In the genomic region with DNA sequence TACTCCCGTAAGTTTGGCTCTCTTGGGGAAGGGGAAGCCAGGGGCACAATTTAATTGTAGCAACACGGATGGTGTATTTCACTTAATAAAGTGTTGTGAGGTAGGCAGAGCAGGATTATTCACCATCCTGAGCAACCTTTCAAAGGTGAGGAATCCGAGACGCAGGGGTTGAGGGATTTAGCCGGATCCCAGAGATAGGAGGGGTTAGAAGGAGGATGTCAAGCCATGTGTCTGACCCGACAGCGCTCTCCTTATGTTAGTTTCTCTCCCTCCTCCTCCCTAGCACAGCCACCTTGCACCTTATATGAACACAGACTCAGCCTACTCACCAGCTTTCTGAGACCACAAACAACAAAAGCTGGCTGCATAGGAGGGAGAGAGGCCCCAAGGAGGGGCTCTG, we compare ENCODE assay signal across 24 cellular contexts. TPM values are rescaled to one million over a fixed set of nuclear protein-coding genes. Genes with fewer than 3 reads are reported as not detected.
A peak's percentile ranks its signal among the peaks of the same experiment; 100 is the strongest.
DNase-seq lines count a peak whose midpoint lies in the region; ATAC-seq and TF ChIP-seq lines count a peak whose summit lies in the region.
"Had no signal": no experiment of that assay in that cellular context is flagged by ENCODE, and none has a peak within 500 bp of the region (broad histone marks: within the 10 kb centered on the region; RNA-seq: fewer than 3 reads in every experiment).

No MANE protein-coding gene starts in this region.

- H3K36me3 Mint-ChIP-seq in H9 (ENCODE audit: insufficient read depth in 1 of 3, low read depth in 3 of 3) (peaks cover 20 to 25% (median 22%) of the 10 kb centered on the region in 3 experiments; a peak in 6 of 7 replicates), glutamatergic neuron (ENCODE audit: unreplicated experiment) (no peaks in the 10 kb centered on the region)

- H3K56ac ChIP-seq in H9 (ENCODE audit: insufficient read length, low read depth, low read length), result no peak overlapping the region

- TF ChIP-seq CTCF in H9 (conservative IDR thresholded peaks at IDR 0.05), result no peak
- TF ChIP-seq CTCF in glutamatergic neuron (IDR thresholded peaks at IDR 0.05; ENCODE audit: partially characterized antibody, unreplicated experiment), result no peak
- no peak for TF ChIP-seq CTCF in brain microvascular endothelial cell (IDR thresholded peaks at IDR 0.05; ENCODE audit: low read depth, low read length, missing control alignments)

- H4K8ac ChIP-seq in H9 (replicated peaks; ENCODE audit: insufficient read length, low read depth, low read length), result no peak overlapping the region
- no peak overlapping the region for H4K8ac ChIP-seq in neuronal stem cell (ENCODE audit: low read depth, low read length)

- H2BK15ac ChIP-seq in H9 (ENCODE audit: low read depth, low read length) (no peak overlapping the region), neuronal stem cell (ENCODE audit: low read length) (no peak overlapping the region)

- H3K4me1 ChIP-seq in H9 (ENCODE audit: insufficient read depth, low read length) (no peaks in the 10 kb centered on the region), neuronal stem cell (ENCODE audit: control insufficient read depth in 2 of 2, insufficient read depth in 1 of 2, low read depth in 1 of 2, low read length in 2 of 2) (peaks cover 6 to 14% of the 10 kb centered on the region in 2 donors)
- H3K4me1 ChIP-seq: SJCRH30 had no signal

- peaks cover 1% of the 10 kb centered on the region; the same call in 1 of the 2 replicates for H3K27me3 Mint-ChIP-seq in H9 (ENCODE audit: low read depth)
- peaks cover 16% of the 10 kb centered on the region for H3K27me3 Mint-ChIP-seq in glutamatergic neuron (ENCODE audit: unreplicated experiment)

- H2BK12ac ChIP-seq in H9 (ENCODE audit: insufficient read length, low read depth, low read length) (no peak overlapping the region), neuronal stem cell (ENCODE audit: low read length) (no peak overlapping the region)

- H3K9me3 ChIP-seq in H9 (ENCODE audit: control insufficient read depth, low read depth, low read length) (no peaks in the 10 kb centered on the region), neuronal stem cell (replicated peaks in 1 of 2; ENCODE audit: control insufficient read depth in 2 of 2, insufficient read depth in 1 of 2, low read depth in 1 of 2, low read length in 2 of 2) (no peaks in the 10 kb centered on the region)
- H3K9me3 ChIP-seq: A549, SJCRH30 had no signal

- no CpG with 5 or more reads among the region's 7 CpGs for WGBS in H9 (ENCODE audit: extremely low coverage, insufficient read length, low lambda C conversion rate)
- no CpG with 5 or more reads among the region's 7 CpGs for WGBS in neuronal stem cell (ENCODE audit: extremely low coverage in 2 of 2, insufficient read length in 2 of 2, insufficient replicate concordance in 1 of 2), 2 donors

- H3K27ac ChIP-seq in H9 (ENCODE audit: insufficient read length, low read depth, low read length) (no peak overlapping the region), neuronal stem cell (replicated peaks; ENCODE audit: low read length) (no peak overlapping the region), brain microvascular endothelial cell (no peak overlapping the region)
- H3K27ac ChIP-seq: A549, C4-2B, HL-60, SJCRH30 had no signal

- H3K36me3 ChIP-seq in neuronal stem cell (replicated peaks in 1 of 2; ENCODE audit: control insufficient read depth in 2 of 2, insufficient read depth in 2 of 2, low read length in 2 of 2) (peaks cover 10 to 52% of the 10 kb centered on the region in 2 donors), brain microvascular endothelial cell (replicated peaks) (peaks cover 4% of the 10 kb centered on the region)
- H3K36me3 ChIP-seq: SJCRH30 had no signal

- H2BK20ac ChIP-seq in H9 (ENCODE audit: low read depth, low read length, poor library complexity, severe bottlenecking), result no peak overlapping the region

- H3K14ac ChIP-seq in H9 (ENCODE audit: insufficient read depth, low read length) (no peak overlapping the region), neuronal stem cell (ENCODE audit: low read length) (no peak overlapping the region)

- H3K4me2 ChIP-seq in H9 (ENCODE audit: insufficient read depth, insufficient read length, low read length), result no peak overlapping the region
- no peak overlapping the region for H3K4me2 ChIP-seq in neuronal stem cell (ENCODE audit: insufficient read depth, low read length, poor library complexity, severe bottlenecking)
- H3K4me2 ChIP-seq: A549 had no signal

- H3K79me1 ChIP-seq in H9 (ENCODE audit: insufficient read depth, low read depth, low read length, poor library complexity, severe bottlenecking), result no peaks in the 10 kb centered on the region
- no peaks in the 10 kb centered on the region for H3K79me1 ChIP-seq in neuronal stem cell (ENCODE audit: low read depth, low read length)

- H3K4ac ChIP-seq in H9 (ENCODE audit: low read depth, low read length) (no peak overlapping the region), neuronal stem cell (ENCODE audit: low read length) (no peak overlapping the region)

- H2BK120ac ChIP-seq in H9 (ENCODE audit: low read depth, low read length, poor library complexity, severe bottlenecking), result no peak overlapping the region
- H2BK120ac ChIP-seq in neuronal stem cell (ENCODE audit: low read depth, low read length), result no peak overlapping the region

- no peak overlapping the region for H4K91ac ChIP-seq in H9 (ENCODE audit: insufficient read length, low read depth, low read length)
- H4K91ac ChIP-seq in neuronal stem cell (ENCODE audit: low read depth, low read length, poor library complexity), result no peak overlapping the region

- H2AK5ac ChIP-seq in H9 (ENCODE audit: insufficient read length, low read length) (no peak overlapping the region), neuronal stem cell (ENCODE audit: low read depth, low read length) (no peak overlapping the region)

- H3K23ac ChIP-seq in H9 (ENCODE audit: insufficient read length, low read depth, low read length) (no peak overlapping the region), neuronal stem cell (ENCODE audit: low read depth, low read length, poor library complexity) (no peak overlapping the region)

- H3K4me3 ChIP-seq in neuronal stem cell (ENCODE audit: low read length in 2 of 2) (no peak overlapping the region), brain microvascular endothelial cell (ENCODE audit: low read depth, low read length) (no peak overlapping the region)
- H3K4me3 ChIP-seq: A549, SJCRH30 had no signal

- H3K9ac ChIP-seq in H9 (ENCODE audit: extremely low read depth, insufficient read length, low read length) (no peak overlapping the region), neuronal stem cell (ENCODE audit: low read depth, low read length, poor library complexity) (no peak overlapping the region)

- H4K5ac ChIP-seq in H9 (ENCODE audit: insufficient read length, low read depth, low read length), result no peak overlapping the region

- no peaks in the 10 kb centered on the region for H3K27me3 ChIP-seq in H9 (ENCODE audit: insufficient read depth, low read length)
- H3K27me3 ChIP-seq in neuronal stem cell (ENCODE audit: control insufficient read depth in 3 of 3, insufficient read depth in 3 of 3, low read depth in 1 of 3, low read length in 3 of 3), result peaks cover 0 to 1% (median 0%) of the 10 kb centered on the region in 3 experiments
- H3K27me3 ChIP-seq in brain microvascular endothelial cell (replicated peaks), result no peaks in the 10 kb centered on the region
- H3K27me3 ChIP-seq: SJCRH30 had no signal

- no peak for ATAC-seq in GM18517 (IDR thresholded peaks at IDR 0.05; ENCODE audit: unreplicated experiment)
- ATAC-seq: PC-3, Right ventricle myocardium inferior, SK-N-SH treated with all-trans-retinoic acid at 6 μM for 48 hours had no signal

- H2AFZ ChIP-seq in H9 (ENCODE audit: low read length) (no peak overlapping the region), neuronal stem cell (ENCODE audit: low read length) (no peak overlapping the region)

- no peaks in the 10 kb centered on the region for H3K23me2 ChIP-seq in H9 (ENCODE audit: insufficient read length, low read depth, low read length, poor library complexity, severe bottlenecking)

- H3K4me3 Mint-ChIP-seq in H9 (no peak overlapping the region), glutamatergic neuron (ENCODE audit: unreplicated experiment) (peak overlapping the region; percentile 38)

- no peak for DNase-seq in H9
- DNase-seq in NCI-H524 treated with DMSO at 0.1 percent for 48 hours (lab: John Stamatoyannopoulos, UW), result peak; percentile 34
- DNase-seq in glutamatergic neuron, result no peak
- DNase-seq in neuronal stem cell (ENCODE audit: low spot score), result no peak
- DNase-seq in NCI-H128 (lab: John Stamatoyannopoulos, UW; ENCODE audit: unreplicated experiment), result no peak
- DNase-seq in brain microvascular endothelial cell, result no peak
- DNase-seq: CD8-positive, alpha-beta memory T cell; DMS 273 treated with DMSO at 0.1 percent for 48 hours; GF-D8; NCI-H1092; NCI-H1436 treated with DMSO at 0.1 percent for 48 hours; NCI-H187 treated with DMSO at 0.1 percent for 48 hours; NCI-H2227 treated with DMSO at 0.1 percent for 48 hours; NCI-H510A; NCI-H748 treated with DMSO at 0.1 percent for 48 hours; NK-92 treated with Interleukin-12 subunit alpha and Interleukin-12 subunit beta, amount 100 ng/mL, for 24 hours; PC-3; SJCRH30 had no signal

- H2BK5ac ChIP-seq in H9 (ENCODE audit: insufficient read length, low read length), result no peak overlapping the region
- no peak overlapping the region for H2BK5ac ChIP-seq in neuronal stem cell (ENCODE audit: low read length)

- H4K20me1 ChIP-seq in H9 (ENCODE audit: control insufficient read depth, insufficient read depth, insufficient read length), result no peaks in the 10 kb centered on the region

- H3K27ac Mint-ChIP-seq in H9 (peak overlapping the region in 2 of 3 experiments; percentile 44 to 76; a peak in 1 of 7 replicates), glutamatergic neuron (ENCODE audit: unreplicated experiment) (peak overlapping the region; percentile 70)
- H3K27ac Mint-ChIP-seq: CD8-positive, alpha-beta memory T cell had no signal

- H3K18ac ChIP-seq in H9 (ENCODE audit: insufficient read length, low read depth, low read length) (no peak overlapping the region), neuronal stem cell (ENCODE audit: low read length) (peak overlapping the region; percentile 40)

- H3K4me1 Mint-ChIP-seq in H9 (0 out of 4 replicates have a peak, but pooled peaks cover 0 to 3% of the 10 kb centered on the region in 2 experiments), glutamatergic neuron (ENCODE audit: low read depth, unreplicated experiment) (peaks cover 34% of the 10 kb centered on the region)

- H3K79me2 ChIP-seq in H9 (ENCODE audit: insufficient read depth, low read length), result no peaks in the 10 kb centered on the region

- H3K9me3 Mint-ChIP-seq in H9 (peaks cover 0 to 3% of the 10 kb centered on the region in 2 experiments; a peak in 1 of 5 replicates), glutamatergic neuron (ENCODE audit: unreplicated experiment) (peaks cover 18% of the 10 kb centered on the region)

- H3T11ph ChIP-seq in H9 (ENCODE audit: low read length), result no peak overlapping the region

- in situ Hi-C loops in brain microvascular endothelial cell (cut with HindIII; ENCODE audit: low pct_ligation_motif_present, low sequenced_read_pairs), result no loop called here

RNA-seq across cellular contexts. Expression of a gene that starts 35.6 kb away (rescaled TPM):
- total RNA-seq in H9 (2021) (97.1 and 102 TPM in 2 replicates), glutamatergic neuron (ENCODE audit: unreplicated experiment) (212 TPM)
- polyA plus RNA-seq in neuronal stem cell (2013, experiment 1 of 2), result 43.7 TPM
- 43.2 TPM for polyA plus RNA-seq in neuronal stem cell (2013, experiment 2 of 2)
- polyA plus RNA-seq: CD8-positive, alpha-beta memory T cell had no signal
